15 cellular contexts compared by ENCODE assay signal in genomic region chr9:129428890-129429577, GRCh38.
DNase-seq lines count a peak whose midpoint lies in the region; ATAC-seq and TF ChIP-seq lines count a peak whose summit lies in the region.
"Had no signal": no experiment of that assay in that cellular context is flagged by ENCODE, and none has a peak within 500 bp of the region (broad histone marks: within the 10 kb centered on the region; RNA-seq: fewer than 3 reads in every experiment).

No MANE protein-coding gene starts in this region.

- CTCF ChIA-PET in Panc1 (lab: Charles Lee): no interaction called here

- peak overlapping the region; percentile 80 to 98 (median 86) for H3K27ac Mint-ChIP-seq in brain
- H3K27ac Mint-ChIP-seq: CD14-positive monocyte, HFFc6 had no signal

- TF ChIP-seq CTCF in Panc1 (IDR thresholded peaks at IDR 0.05) (no peak), brain (conservative IDR thresholded peaks at IDR 0.05) (no peak), neural cell (IDR thresholded peaks at IDR 0.05; ENCODE audit: poor library complexity, severe bottlenecking) (no peak)

- H3K9me3 ChIP-seq in BLaER1 (no peaks in the 10 kb centered on the region), Panc1 (ENCODE audit: control insufficient read depth, insufficient read depth, low read depth, low read length) (no peaks in the 10 kb centered on the region), neural cell (ENCODE audit: low read length) (no peaks in the 10 kb centered on the region)

- no peaks in the 10 kb centered on the region for H3K79me2 ChIP-seq in neural cell (replicated peaks; ENCODE audit: insufficient read depth, low read length)

- 0 out of 2 replicates have a peak overlapping the region, but pooled peaks have one; percentile 1 for H3K4me2 ChIP-seq in BLaER1
- H3K4me2 ChIP-seq in neural cell (ENCODE audit: low read length): no peak overlapping the region
- H3K4me2 ChIP-seq: PC-9 had no signal

- peaks cover 87% of the 10 kb centered on the region for H3K4me1 Mint-ChIP-seq in brain

- no peak overlapping the region for H3K4me3 ChIP-seq in BLaER1
- no peak overlapping the region for H3K4me3 ChIP-seq in Panc1 (ENCODE audit: low read depth in 2 of 2, low read length in 2 of 2)
- no peak overlapping the region for H3K4me3 ChIP-seq in neural cell (ENCODE audit: low read length)
- H3K4me3 ChIP-seq: PC-9 had no signal

- no peak overlapping the region for H3K9ac ChIP-seq in BLaER1
- H3K9ac ChIP-seq in neural cell (ENCODE audit: low read length): peak overlapping the region; percentile 57

- no peaks in the 10 kb centered on the region for H3K36me3 ChIP-seq in BLaER1
- H3K36me3 ChIP-seq in Panc1 (ENCODE audit: control insufficient read depth, insufficient read depth, low read length): no peaks in the 10 kb centered on the region
- no peaks in the 10 kb centered on the region for H3K36me3 ChIP-seq in neural cell (ENCODE audit: insufficient read depth, low read length)

- POLR2A ChIA-PET in Panc1 (lab: Charles Lee): no interaction called here

- TF ChIP-seq EP300 in neural cell (conservative IDR thresholded peaks at IDR 0.05; ENCODE audit: poor library complexity, severe bottlenecking): no peak

- BruUV-seq in Panc1 (replicated peaks; lab: Mats Ljungman, UMichigan): no TSS peak

- no peaks in the 10 kb centered on the region for H3F3A ChIP-seq in neural cell (ENCODE audit: insufficient read depth, low read length, poor library complexity, severe bottlenecking)

- H3K4me3 Mint-ChIP-seq in brain: peak overlapping the region in 1 of 5 experiments; percentile 69
- H3K4me3 Mint-ChIP-seq: HFFc6 had no signal

- no peaks in the 10 kb centered on the region for H4K20me1 ChIP-seq in BLaER1
- H4K20me1 ChIP-seq in neural cell (ENCODE audit: insufficient read depth): no peaks in the 10 kb centered on the region

- ATAC-seq in Panc1 (no peak), HG02852 (IDR thresholded peaks at IDR 0.05; ENCODE audit: unreplicated experiment) (no peak), HG02588 (IDR thresholded peaks at IDR 0.05; ENCODE audit: unreplicated experiment) (no peak)

- peaks cover 8% of the 10 kb centered on the region for H3K27me3 Mint-ChIP-seq in brain

- H3K36me3 Mint-ChIP-seq in brain: no peaks in the 10 kb centered on the region
- H3K36me3 Mint-ChIP-seq: CD14-positive monocyte had no signal

- H3K4me1 ChIP-seq in BLaER1 (peaks cover 47% of the 10 kb centered on the region), Panc1 (ENCODE audit: control insufficient read depth, insufficient read depth, low read length) (peaks cover 16% of the 10 kb centered on the region)

- TF ChIP-seq RAD21 in neural cell (conservative IDR thresholded peaks at IDR 0.05): no peak

- H2AFZ ChIP-seq in neural cell (ENCODE audit: low read depth, low read length): no peak overlapping the region
- H2AFZ ChIP-seq: PC-9 had no signal

- in situ Hi-C loops in Panc1 (cut with HindIII; ENCODE audit: low pct_unique_long_range_greater_than_20kb, low sequenced_read_pairs): no loop called here

- H3K9me2 ChIP-seq in neural cell (ENCODE audit: insufficient read depth, low read length): no peaks in the 10 kb centered on the region

- intact Hi-C loops in Panc1 (cut with micrococcal nuclease; ENCODE audit: unreplicated experiment): no loop called here

- no peaks in the 10 kb centered on the region for H3K27me3 ChIP-seq in BLaER1
- no peaks in the 10 kb centered on the region for H3K27me3 ChIP-seq in Panc1 (ENCODE audit: control insufficient read depth, insufficient read depth, low read length)
- H3K27me3 ChIP-seq in neural cell (ENCODE audit: insufficient read depth, low read depth, low read length): no peaks in the 10 kb centered on the region

- H3K27ac ChIP-seq in BLaER1 (no peak overlapping the region), Panc1 (ENCODE audit: low read length) (peak overlapping the region; percentile 54; the same call in 1 of the 2 replicates), neural cell (ENCODE audit: low read length) (peak overlapping the region; percentile 59)
- H3K27ac ChIP-seq: PC-9 had no signal

- no peak for DNase-seq in Panc1 (ENCODE audit: low read depth, low spot score)
- no peak for DNase-seq in NCI-H2029 treated with DMSO at 0.1 percent for 48 hours (lab: John Stamatoyannopoulos, UW)
- DNase-seq in LoVo (ENCODE audit: low spot score): no peak
- DNase-seq: GF-D8, HFFc6, IMR-90, NCI-H187 treated with DMSO at 0.1 percent for 48 hours, NCI-H748 treated with DMSO at 0.1 percent for 48 hours, PC-9 had no signal

- peaks cover 0 to 13% (median 12%) of the 10 kb centered on the region in 5 experiments for H3K9me3 Mint-ChIP-seq in brain
- H3K9me3 Mint-ChIP-seq: HFFc6 had no signal

TF ChIP-seq in neural cell, 6 proteins besides CTCF, POLR2A, EP300 and RAD21:
- TF ChIP-seq TAF1 (IDR thresholded peaks at IDR 0.05; ENCODE audit: low read depth) (no peak), REST (IDR thresholded peaks at IDR 0.05; ENCODE audit: borderline replicate concordance) (no peak), MXI1 (conservative IDR thresholded peaks at IDR 0.05; ENCODE audit: poor library complexity, severe bottlenecking) (no peak)
